21 cellular contexts compared by ENCODE assay signal in genomic region chr5:173197375-173197891, GRCh38. TPM values are rescaled to one million over a fixed set of nuclear protein-coding genes. Genes with fewer than 3 reads are reported as not detected.
DNase-seq lines count a peak whose midpoint lies in the region; TF ChIP-seq lines count a peak whose summit lies in the region.
"Had no signal": no experiment of that assay in that cellular context is flagged by ENCODE, and none has a peak within 500 bp of the region (broad histone marks: within the 10 kb centered on the region; RNA-seq: fewer than 3 reads in every experiment).

No MANE protein-coding gene starts in this region.

- H3K27me3 ChIP-seq in right atrium auricular region (no peaks in the 10 kb centered on the region), ascending aorta (no peaks in the 10 kb centered on the region)
- H3K27me3 ChIP-seq: SJCRH30 had no signal

- H3K27ac ChIP-seq in right atrium auricular region = peak overlapping the region; percentile 11 to 61
- H3K27ac ChIP-seq in ascending aorta = no peak overlapping the region
- H3K27ac ChIP-seq: 22Rv1, C4-2B, SJCRH30 had no signal

- intact Hi-C loops in ascending aorta (cut with DNase I) = no loop called here

- H3K9me3 ChIP-seq in right atrium auricular region (peaks cover 0 to 15% of the 10 kb centered on the region in 2 donors), ascending aorta (no peaks in the 10 kb centered on the region)

- H3K36me3 ChIP-seq in right atrium auricular region (no peaks in the 10 kb centered on the region), ascending aorta (no peaks in the 10 kb centered on the region)
- H3K36me3 ChIP-seq: SJCRH30 had no signal

- peak; percentile 16 for DNase-seq in DMS53 (lab: John Stamatoyannopoulos, UW)
- DNase-seq in DMS53 treated with DMSO at 0.1 percent for 48 hours (lab: John Stamatoyannopoulos, UW; ENCODE audit: unreplicated experiment) = no peak
- peak; percentile 32 for DNase-seq in M059J (ENCODE audit: low read depth)
- peak; percentile 3 for DNase-seq in fibroblast of peridontal ligament (ENCODE audit: extremely low read depth)
- no peak for DNase-seq in right atrium auricular region (ENCODE audit: low spot score)
- DNase-seq in ureter (ENCODE audit: low spot score) = no peak
- no peak for DNase-seq in ascending aorta (ENCODE audit: low spot score in 2 of 2)
- DNase-seq in NCI-H146 (lab: John Stamatoyannopoulos, UW) = no peak
- DNase-seq: DMS79; H9; KBM-7; NCI-H1092; NCI-H1436; NCI-H2029; NCI-H226; NCI-H510A treated with DMSO at 0.1 percent for 48 hours; NCI-H748 treated with DMSO at 0.1 percent for 48 hours; NK-92 treated with Interleukin-12 subunit alpha and Interleukin-12 subunit beta, amount 100 ng/mL, for 24 hours; SJCRH30 had no signal

- no peak for TF ChIP-seq CTCF in right atrium auricular region (IDR thresholded peaks at IDR 0.05)
- TF ChIP-seq CTCF in ascending aorta (IDR thresholded peaks at IDR 0.05) = no peak

- peaks cover 0 to 17% of the 10 kb centered on the region in 2 donors for H3K4me1 ChIP-seq in right atrium auricular region
- H3K4me1 ChIP-seq in ascending aorta = peaks cover 0 to 3% of the 10 kb centered on the region in 2 donors

- H3K4me3 ChIP-seq in right atrium auricular region (no peak overlapping the region), ascending aorta (no peak overlapping the region)
- H3K4me3 ChIP-seq: SJCRH30 had no signal

RNA-seq across cellular contexts. Expression of gene NKX2-5, which starts 37.6 kb away (rescaled TPM):
- total RNA-seq in M059J (2014; rRNA removed; shearing (Covaris generic)) = not detected in 2 replicates
- total RNA-seq in right atrium auricular region = 100 to 1,000 TPM; 285 to 402 TPM
- total RNA-seq in ureter = not detected
- total RNA-seq in ascending aorta = not detected

RNA-seq across cellular contexts. Expression of gene BNIP1, which starts 53.1 kb away (rescaled TPM):
- 24.6 and 31.4 TPM in 2 replicates for total RNA-seq in M059J (2014; rRNA removed; shearing (Covaris generic))
- total RNA-seq in right atrium auricular region = 10 to 100 TPM in 1 of 2 donors, 1 to 10 TPM in 1; 7.2 to 11.6 TPM
- 12.3 TPM for total RNA-seq in ureter
- total RNA-seq in ascending aorta = 11.3 TPM

Comparison
In these comparisons a context has a peak if more than half of its experiments do, and no peak if none do; other contexts are left out.
1. DNase-seq: peak in DMS53 (single experiment), M059J (single experiment) and fibroblast of peridontal ligament (single experiment); none in DMS53 treated with DMSO at 0.1 percent for 48 hours (single experiment), right atrium auricular region (single experiment), ureter (single experiment), ascending aorta (0 of 2) and NCI-H146 (single experiment).
2. H3K27ac ChIP-seq: peak in right atrium auricular region (2 of 2); none in ascending aorta (0 of 2).
3. RNA of gene NKX2-5, which starts 37.6 kb away (total RNA-seq): 285 to 402 TPM in right atrium auricular region; not detected in M059J, not detected in ureter (single experiment) and not detected in ascending aorta (single experiment); every median in the first group is over 100 times any median in the second.